In the genomic region with DNA sequence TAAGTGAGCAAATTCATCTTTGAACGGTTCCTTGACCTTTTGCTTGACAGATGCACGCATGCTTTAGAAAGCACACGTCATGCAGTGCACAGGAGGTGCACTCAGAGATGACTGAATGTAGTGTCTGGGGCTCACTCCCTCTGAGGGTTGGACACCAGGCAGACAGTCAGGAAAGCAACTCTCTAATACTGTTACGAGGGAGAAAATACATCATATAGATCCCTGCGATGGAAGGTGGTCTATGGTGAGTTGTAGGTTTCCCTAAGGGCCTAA, we compare ENCODE assay signal across 2 cellular contexts.
TF ChIP-seq lines count a peak whose summit lies in the region.

No MANE protein-coding gene starts in this region.

TF ChIP-seq in H1, 55 proteins besides CTCF, POLR2A, EP300 and RAD21:
- TF ChIP-seq SP1 (IDR thresholded peaks at IDR 0.05; ENCODE audit: low read depth, low read length) (no peak), CEBPB (IDR thresholded peaks at IDR 0.05; ENCODE audit: low read depth, low read length) (no peak), SIX5 (IDR thresholded peaks at IDR 0.05; ENCODE audit: low read depth, low read length) (no peak)
- TF ChIP-seq, protein P1, sequence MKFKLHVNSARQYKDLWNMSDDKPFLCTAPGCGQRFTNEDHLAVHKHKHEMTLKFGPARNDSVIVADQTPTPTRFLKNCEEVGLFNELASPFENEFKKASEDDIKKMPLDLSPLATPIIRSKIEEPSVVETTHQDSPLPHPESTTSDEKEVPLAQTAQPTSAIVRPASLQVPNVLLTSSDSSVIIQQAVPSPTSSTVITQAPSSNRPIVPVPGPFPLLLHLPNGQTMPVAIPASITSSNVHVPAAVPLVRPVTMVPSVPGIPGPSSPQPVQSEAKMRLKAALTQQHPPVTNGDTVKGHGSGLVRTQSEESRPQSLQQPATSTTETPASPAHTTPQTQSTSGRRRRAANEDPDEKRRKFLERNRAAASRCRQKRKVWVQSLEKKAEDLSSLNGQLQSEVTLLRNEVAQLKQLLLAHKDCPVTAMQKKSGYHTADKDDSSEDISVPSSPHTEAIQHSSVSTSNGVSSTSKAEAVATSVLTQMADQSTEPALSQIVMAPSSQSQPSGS (IDR thresholded peaks at IDR 0.05; ENCODE audit: low read length) = no peak

TF ChIP-seq in WTC11, 78 proteins besides CTCF, POLR2A, EP300 and RAD21:
- TF ChIP-seq, protein P2, sequence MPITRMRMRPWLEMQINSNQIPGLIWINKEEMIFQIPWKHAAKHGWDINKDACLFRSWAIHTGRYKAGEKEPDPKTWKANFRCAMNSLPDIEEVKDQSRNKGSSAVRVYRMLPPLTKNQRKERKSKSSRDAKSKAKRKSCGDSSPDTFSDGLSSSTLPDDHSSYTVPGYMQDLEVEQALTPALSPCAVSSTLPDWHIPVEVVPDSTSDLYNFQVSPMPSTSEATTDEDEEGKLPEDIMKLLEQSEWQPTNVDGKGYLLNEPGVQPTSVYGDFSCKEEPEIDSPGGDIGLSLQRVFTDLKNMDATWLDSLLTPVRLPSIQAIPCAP (CRISPR knock-in tag; IDR thresholded peaks at IDR 0.05) = no peak
- TF ChIP-seq, protein P3, sequence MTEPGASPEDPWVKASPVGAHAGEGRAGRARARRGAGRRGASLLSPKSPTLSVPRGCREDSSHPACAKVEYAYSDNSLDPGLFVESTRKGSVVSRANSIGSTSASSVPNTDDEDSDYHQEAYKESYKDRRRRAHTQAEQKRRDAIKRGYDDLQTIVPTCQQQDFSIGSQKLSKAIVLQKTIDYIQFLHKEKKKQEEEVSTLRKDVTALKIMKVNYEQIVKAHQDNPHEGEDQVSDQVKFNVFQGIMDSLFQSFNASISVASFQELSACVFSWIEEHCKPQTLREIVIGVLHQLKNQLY (CRISPR knock-in tag; IDR thresholded peaks at IDR 0.05) = no peak
- TF ChIP-seq JAZF1 (CRISPR knock-in tag; IDR thresholded peaks at IDR 0.05) = no peak
- TF ChIP-seq KAT7 (CRISPR knock-in tag; IDR thresholded peaks at IDR 0.05; ENCODE audit: borderline replicate concordance) = no peak
- TF ChIP-seq IRF2 (CRISPR knock-in tag; IDR thresholded peaks at IDR 0.05; ENCODE audit: borderline replicate concordance, low read depth) = no peak
- TF ChIP-seq, protein P4, sequence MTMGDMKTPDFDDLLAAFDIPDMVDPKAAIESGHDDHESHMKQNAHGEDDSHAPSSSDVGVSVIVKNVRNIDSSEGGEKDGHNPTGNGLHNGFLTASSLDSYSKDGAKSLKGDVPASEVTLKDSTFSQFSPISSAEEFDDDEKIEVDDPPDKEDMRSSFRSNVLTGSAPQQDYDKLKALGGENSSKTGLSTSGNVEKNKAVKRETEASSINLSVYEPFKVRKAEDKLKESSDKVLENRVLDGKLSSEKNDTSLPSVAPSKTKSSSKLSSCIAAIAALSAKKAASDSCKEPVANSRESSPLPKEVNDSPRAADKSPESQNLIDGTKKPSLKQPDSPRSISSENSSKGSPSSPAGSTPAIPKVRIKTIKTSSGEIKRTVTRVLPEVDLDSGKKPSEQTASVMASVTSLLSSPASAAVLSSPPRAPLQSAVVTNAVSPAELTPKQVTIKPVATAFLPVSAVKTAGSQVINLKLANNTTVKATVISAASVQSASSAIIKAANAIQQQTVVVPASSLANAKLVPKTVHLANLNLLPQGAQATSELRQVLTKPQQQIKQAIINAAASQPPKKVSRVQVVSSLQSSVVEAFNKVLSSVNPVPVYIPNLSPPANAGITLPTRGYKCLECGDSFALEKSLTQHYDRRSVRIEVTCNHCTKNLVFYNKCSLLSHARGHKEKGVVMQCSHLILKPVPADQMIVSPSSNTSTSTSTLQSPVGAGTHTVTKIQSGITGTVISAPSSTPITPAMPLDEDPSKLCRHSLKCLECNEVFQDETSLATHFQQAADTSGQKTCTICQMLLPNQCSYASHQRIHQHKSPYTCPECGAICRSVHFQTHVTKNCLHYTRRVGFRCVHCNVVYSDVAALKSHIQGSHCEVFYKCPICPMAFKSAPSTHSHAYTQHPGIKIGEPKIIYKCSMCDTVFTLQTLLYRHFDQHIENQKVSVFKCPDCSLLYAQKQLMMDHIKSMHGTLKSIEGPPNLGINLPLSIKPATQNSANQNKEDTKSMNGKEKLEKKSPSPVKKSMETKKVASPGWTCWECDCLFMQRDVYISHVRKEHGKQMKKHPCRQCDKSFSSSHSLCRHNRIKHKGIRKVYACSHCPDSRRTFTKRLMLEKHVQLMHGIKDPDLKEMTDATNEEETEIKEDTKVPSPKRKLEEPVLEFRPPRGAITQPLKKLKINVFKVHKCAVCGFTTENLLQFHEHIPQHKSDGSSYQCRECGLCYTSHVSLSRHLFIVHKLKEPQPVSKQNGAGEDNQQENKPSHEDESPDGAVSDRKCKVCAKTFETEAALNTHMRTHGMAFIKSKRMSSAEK (CRISPR knock-in tag; IDR thresholded peaks at IDR 0.05; ENCODE audit: borderline replicate concordance) = no peak
- no peak for TF ChIP-seq ETV6 (CRISPR knock-in tag; IDR thresholded peaks at IDR 0.05)
- TF ChIP-seq, protein P5, sequence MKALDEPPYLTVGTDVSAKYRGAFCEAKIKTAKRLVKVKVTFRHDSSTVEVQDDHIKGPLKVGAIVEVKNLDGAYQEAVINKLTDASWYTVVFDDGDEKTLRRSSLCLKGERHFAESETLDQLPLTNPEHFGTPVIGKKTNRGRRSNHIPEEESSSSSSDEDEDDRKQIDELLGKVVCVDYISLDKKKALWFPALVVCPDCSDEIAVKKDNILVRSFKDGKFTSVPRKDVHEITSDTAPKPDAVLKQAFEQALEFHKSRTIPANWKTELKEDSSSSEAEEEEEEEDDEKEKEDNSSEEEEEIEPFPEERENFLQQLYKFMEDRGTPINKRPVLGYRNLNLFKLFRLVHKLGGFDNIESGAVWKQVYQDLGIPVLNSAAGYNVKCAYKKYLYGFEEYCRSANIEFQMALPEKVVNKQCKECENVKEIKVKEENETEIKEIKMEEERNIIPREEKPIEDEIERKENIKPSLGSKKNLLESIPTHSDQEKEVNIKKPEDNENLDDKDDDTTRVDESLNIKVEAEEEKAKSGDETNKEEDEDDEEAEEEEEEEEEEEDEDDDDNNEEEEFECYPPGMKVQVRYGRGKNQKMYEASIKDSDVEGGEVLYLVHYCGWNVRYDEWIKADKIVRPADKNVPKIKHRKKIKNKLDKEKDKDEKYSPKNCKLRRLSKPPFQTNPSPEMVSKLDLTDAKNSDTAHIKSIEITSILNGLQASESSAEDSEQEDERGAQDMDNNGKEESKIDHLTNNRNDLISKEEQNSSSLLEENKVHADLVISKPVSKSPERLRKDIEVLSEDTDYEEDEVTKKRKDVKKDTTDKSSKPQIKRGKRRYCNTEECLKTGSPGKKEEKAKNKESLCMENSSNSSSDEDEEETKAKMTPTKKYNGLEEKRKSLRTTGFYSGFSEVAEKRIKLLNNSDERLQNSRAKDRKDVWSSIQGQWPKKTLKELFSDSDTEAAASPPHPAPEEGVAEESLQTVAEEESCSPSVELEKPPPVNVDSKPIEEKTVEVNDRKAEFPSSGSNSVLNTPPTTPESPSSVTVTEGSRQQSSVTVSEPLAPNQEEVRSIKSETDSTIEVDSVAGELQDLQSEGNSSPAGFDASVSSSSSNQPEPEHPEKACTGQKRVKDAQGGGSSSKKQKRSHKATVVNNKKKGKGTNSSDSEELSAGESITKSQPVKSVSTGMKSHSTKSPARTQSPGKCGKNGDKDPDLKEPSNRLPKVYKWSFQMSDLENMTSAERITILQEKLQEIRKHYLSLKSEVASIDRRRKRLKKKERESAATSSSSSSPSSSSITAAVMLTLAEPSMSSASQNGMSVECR (CRISPR knock-in tag; IDR thresholded peaks at IDR 0.05; ENCODE audit: borderline replicate concordance) = no peak
